ENCODE assay signal across 8 cellular contexts in genomic region chr19:4313847-4314629, GRCh38. TPM values are rescaled to one million over a fixed set of nuclear protein-coding genes. Genes with fewer than 3 reads are reported as not detected.
"Had no signal": no experiment of that assay in that cellular context is flagged by ENCODE, and none has a peak within 500 bp of the region (broad histone marks: within the 10 kb centered on the region; RNA-seq: fewer than 3 reads in every experiment).

No MANE protein-coding gene starts in this region.

RNA-seq across cellular contexts. Expression of gene FSD1, which starts 9.6 kb away (rescaled TPM):
- total RNA-seq: ascending aorta had no signal

RNA-seq across cellular contexts. Expression of gene TMIGD2, which starts 11.8 kb away (rescaled TPM):
- total RNA-seq: ascending aorta, M059J, SJSA1 had no signal
- polyA plus RNA-seq: SK-N-SH had no signal

RNA-seq across cellular contexts. Expression of gene SHD, which starts 35.0 kb away (rescaled TPM):
- total RNA-seq: activated CD4-positive, alpha-beta T cell treated with anti-CD3 and anti-CD28 coated beads for 36 hours; activated CD4-positive, alpha-beta T cell treated with anti-CD3 and anti-CD28 coated beads, Interleukin-2, amount 10 ng/mL, durations not matched to agents 7 days and 5 days; activated CD8-positive, alpha-beta T cell treated with anti-CD3 and anti-CD28 coated beads, Interleukin-2, amount 10 ng/mL, durations not matched to agents 7 days and 5 days; activated naive CD8-positive, alpha-beta T cell treated with anti-CD3 and anti-CD28 coated beads, Interleukin-2, amount 10 ng/mL, durations not matched to agents 7 days and 5 days; ascending aorta; M059J; SJSA1 had no signal
